7 cellular contexts compared by ENCODE assay signal in genomic region chrX:100635989-100636320, GRCh38. TPM values are rescaled to one million over a fixed set of nuclear protein-coding genes. Genes with fewer than 3 reads are reported as not detected.
A peak's percentile ranks its signal among the peaks of the same experiment; 100 is the strongest.
DNase-seq lines count a peak whose midpoint lies in the region; ATAC-seq, FAIRE-seq and TF ChIP-seq lines count a peak whose summit lies in the region.

No MANE protein-coding gene starts in this region.

- no peaks in the 10 kb centered on the region for H3K79me1 ChIP-seq in IMR-90 (ENCODE audit: low read depth in 1 of 2, low read length in 2 of 2)

- H2AFZ ChIP-seq in IMR-90 (replicated peaks; ENCODE audit: low read length, poor library complexity) (peak overlapping the region; percentile 91), keratinocyte (ENCODE audit: control insufficient read depth, low read length) (peak overlapping the region; percentile 87)

- no peak for FAIRE-seq in keratinocyte (lab: Jason Lieb, UNC)

- H3K4me3 ChIP-seq in IMR-90 (ENCODE audit: insufficient read depth, low read depth, low read length): peak overlapping the region; percentile 63
- peak overlapping the region; percentile 60 to 75 (median 66) for H3K4me3 ChIP-seq in keratinocyte (ENCODE audit: control insufficient read depth in 2 of 3, extremely low read depth in 1 of 3, insufficient read depth in 2 of 3, low read depth in 1 of 3, low read length in 3 of 3)
- peak overlapping the region; percentile 46 to 59 (median 55) for H3K4me3 ChIP-seq in stomach

- peak overlapping the region; percentile 58 for H3K14ac ChIP-seq in IMR-90 (replicated peaks; ENCODE audit: low read depth, low read length)

- H4K8ac ChIP-seq in IMR-90 (ENCODE audit: low read depth in 2 of 2, low read length in 2 of 2): peak overlapping the region in 1 of 2 experiments; percentile 24; a peak in 1 of 4 replicates

- intact Hi-C loops in IMR-90 (cut with micrococcal nuclease): no loop called here
- intact Hi-C loops in stomach (cut with DNase I; ENCODE audit: low total_unique reads): no loop called here

- H4K20me1 ChIP-seq in IMR-90 (ENCODE audit: insufficient read depth, low read length) (no peaks in the 10 kb centered on the region), keratinocyte (ENCODE audit: control insufficient read depth, extremely low read depth, insufficient read depth, low read length) (no peaks in the 10 kb centered on the region)

- H3K36me3 ChIP-seq in IMR-90 (ENCODE audit: control insufficient read depth, insufficient read depth, low read length): 0 out of 2 replicates have a peak, but pooled peaks cover 2% of the 10 kb centered on the region
- H3K36me3 ChIP-seq in keratinocyte (ENCODE audit: control insufficient read depth in 2 of 2, extremely low read depth in 1 of 2, insufficient read depth in 2 of 2, low read length in 2 of 2): peaks cover 0 to 4% of the 10 kb centered on the region in 2 experiments
- peaks cover 0 to 13% (median 7%) of the 10 kb centered on the region in 4 donors for H3K36me3 ChIP-seq in stomach

- 0 out of 2 replicates have a peak overlapping the region, but pooled peaks have one; percentile 36 for H3K23ac ChIP-seq in IMR-90 (ENCODE audit: low read depth, low read length)

- POLR2A ChIA-PET in IMR-90 (lab: Charles Lee; ENCODE audit: unreplicated experiment): interaction anchor here (1.5 to 1.8 kb wide), 2 partner anchors 14 to 21 kb away, joined by 4 to 12 read pairs; no protein-coding TSS in a partner anchor

- no peak overlapping the region for H3K18ac ChIP-seq in IMR-90 (ENCODE audit: low read depth, low read length)

- H3K4me1 ChIP-seq in IMR-90 (ENCODE audit: control insufficient read depth, insufficient read depth, low read length) (no peaks in the 10 kb centered on the region), keratinocyte (ENCODE audit: control insufficient read depth, extremely low read depth, insufficient read depth, low read length) (no peaks in the 10 kb centered on the region), stomach (peaks cover 0 to 9% (median 3%) of the 10 kb centered on the region in 4 donors)

- BruUV-seq in IMR-90 (replicated peaks; lab: Mats Ljungman, UMichigan): no TSS peak

- TF ChIP-seq RAD21 in IMR-90 (IDR thresholded peaks at IDR 0.05; ENCODE audit: low read length): no peak

- no peak overlapping the region for H2BK15ac ChIP-seq in IMR-90 (ENCODE audit: low read depth, low read length)

- TF ChIP-seq CTCF in IMR-90 (conservative IDR thresholded peaks at IDR 0.05; ENCODE audit: low read depth, low read length): no peak
- TF ChIP-seq CTCF in keratinocyte (optimal IDR thresholded peaks at IDR 0.05 in 1 of 3, IDR thresholded peaks at IDR 0.05 in 1 of 3, conservative IDR thresholded peaks at IDR 0.05 in 1 of 3; ENCODE audit: extremely low read depth in 1 of 3, insufficient read depth in 2 of 3, low read length in 3 of 3): no peak
- TF ChIP-seq CTCF in stomach (IDR thresholded peaks at IDR 0.05): no peak

- WGBS in IMR-90 (ENCODE audit: extremely low coverage in 2 of 2, insufficient read length in 1 of 2), 2 experiments: 45% methylated on average over 2 of the region's 8 CpGs; no CpG with 5 or more reads in 1 of the 2 experiments
- 9 to 37% (median 26%) methylated on average over 5 to 8 of the region's 8 CpGs for WGBS in stomach, 5 donors

- in situ Hi-C loops in IMR-90 (cut with MboI; ENCODE audit: low sequenced_read_pairs): no loop called here

- no peak overlapping the region for H2BK20ac ChIP-seq in IMR-90 (ENCODE audit: low read depth, low read length)

- H3K9me1 ChIP-seq in IMR-90 (ENCODE audit: insufficient read depth, low read length) (no peaks in the 10 kb centered on the region), keratinocyte (ENCODE audit: control insufficient read depth, extremely low read depth, insufficient read depth, low read length) (no peaks in the 10 kb centered on the region)

- CTCF ChIA-PET in IMR-90 (lab: Yijun Ruan, JAX): interaction anchor here (1.7 kb wide), 1 partner anchor 21 kb away, joined by 7 read pairs; no protein-coding TSS in a partner anchor

- H3K4ac ChIP-seq in IMR-90 (ENCODE audit: low read depth, low read length): peak overlapping the region; percentile 39

- dilution Hi-C loops in IMR-90 (cut with HindIII; ENCODE audit: low sequenced_read_pairs, unreplicated experiment) (no loop called here), keratinocyte (cut with MboI; ENCODE audit: extremely low pct_ligation_motif_present, low sequenced_read_pairs) (no loop called here)

- H4K91ac ChIP-seq in IMR-90 (ENCODE audit: insufficient read depth, low read depth, low read length): no peak overlapping the region

- H3K27me3 ChIP-seq in IMR-90 (ENCODE audit: control insufficient read depth, insufficient read depth, low read length) (no peaks in the 10 kb centered on the region; the same call in 1 of the 2 replicates), keratinocyte (ENCODE audit: control insufficient read depth, extremely low read depth, insufficient read depth, low read length) (no peaks in the 10 kb centered on the region), stomach (peaks cover 0 to 4% (median 0%) of the 10 kb centered on the region in 3 donors)

- H3K4me2 ChIP-seq in IMR-90 (ENCODE audit: low read depth, low read length): peak overlapping the region; percentile 81
- peak overlapping the region; percentile 62 for H3K4me2 ChIP-seq in keratinocyte (ENCODE audit: control insufficient read depth, extremely low read depth, insufficient read depth, low read depth, low read length)

- H3K27ac ChIP-seq in IMR-90 (ENCODE audit: insufficient read depth, low read length): peak overlapping the region; percentile 44
- peak overlapping the region; percentile 36 for H3K27ac ChIP-seq in keratinocyte (ENCODE audit: control insufficient read depth, insufficient read depth, low read length)
- H3K27ac ChIP-seq in stomach: peak overlapping the region; percentile 42 to 73 (median 65)

- TF ChIP-seq EP300 in stomach (IDR thresholded peaks at IDR 0.05): no peak

- 0 out of 2 replicates have a peak overlapping the region, but pooled peaks have one; percentile 3 for H3K56ac ChIP-seq in IMR-90 (ENCODE audit: extremely low read depth, insufficient read depth, low read length)

- no peak overlapping the region for H2BK5ac ChIP-seq in IMR-90 (ENCODE audit: low read depth, low read length, poor library complexity, severe bottlenecking)

- DNase-seq in IMR-90 (no peak), astrocyte of the hippocampus (ENCODE audit: low read depth, low spot score) (peak; percentile 26), keratinocyte (ENCODE audit: low read depth, low spot score) (no peak), stomach (no peak), DMS153 treated with DMSO at 0.1 percent for 48 hours (lab: John Stamatoyannopoulos, UW; ENCODE audit: unreplicated experiment) (no peak)

- H3K9ac ChIP-seq in IMR-90 (ENCODE audit: low read depth, low read length) (peak overlapping the region; percentile 68), keratinocyte (ENCODE audit: control insufficient read depth, extremely low read depth, insufficient read depth, low read length) (peak overlapping the region; percentile 78)

- no peaks in the 10 kb centered on the region for H3K79me2 ChIP-seq in keratinocyte (ENCODE audit: control insufficient read depth, insufficient read depth, low read length)

- no peak overlapping the region for H2AK5ac ChIP-seq in IMR-90 (ENCODE audit: low read depth, low read length)

- H3K9me3 ChIP-seq in IMR-90 (ENCODE audit: control insufficient read depth, insufficient read depth, low read length): no peaks in the 10 kb centered on the region
- H3K9me3 ChIP-seq in keratinocyte (ENCODE audit: control insufficient read depth, low read depth, low read length): no peaks in the 10 kb centered on the region
- no peaks in the 10 kb centered on the region for H3K9me3 ChIP-seq in stomach

- peak overlapping the region; percentile 9; the same call in 1 of the 2 replicates for H4K5ac ChIP-seq in IMR-90 (ENCODE audit: low read depth, low read length)

- TF ChIP-seq POLR2A in IMR-90 (IDR thresholded peaks at IDR 0.05; ENCODE audit: low read depth, low read length) (no peak), stomach (IDR thresholded peaks at IDR 0.05) (no peak)

- H2BK120ac ChIP-seq in IMR-90 (ENCODE audit: low read depth, low read length): no peak overlapping the region

- ATAC-seq in IMR-90 (ENCODE audit: low read depth) (no peak), HG02571 (IDR thresholded peaks at IDR 0.05; ENCODE audit: unreplicated experiment) (no peak), HG03025 (IDR thresholded peaks at IDR 0.05; ENCODE audit: low FRiP score, unreplicated experiment) (no peak)

- H2AK9ac ChIP-seq in IMR-90 (replicated peaks; ENCODE audit: low read depth, low read length, poor library complexity): no peak overlapping the region

RNA-seq across cellular contexts. Expression of gene TSPAN6, which starts 0.7 kb away (rescaled TPM):
- total RNA-seq in IMR-90 (2012; rRNA removed): 20.1 and 36.1 TPM in 2 replicates
- polyA plus RNA-seq in IMR-90 (2012; rRNA removed): 12.7 and 16.1 TPM in 2 replicates
- polyA plus RNA-seq in IMR-90 (2012; cell fraction: cytosol; rRNA removed): 4.9 and 5.0 TPM in 2 replicates
- 1.2 and 5.6 TPM in 2 replicates for polyA plus RNA-seq in IMR-90 (2012; cell fraction: nucleus; rRNA removed; ENCODE audit: low replicate concordance)
- 17.9 to 24.3 TPM (median 19.2 TPM) in 3 replicates for polyA plus RNA-seq in keratinocyte
- 10.2 TPM for polyA plus RNA-seq in keratinocyte (2011; ENCODE audit: low read depth)
- polyA plus RNA-seq in keratinocyte (2011; cell fraction: cytosol; rRNA removed): 13.5 and 23.2 TPM in 2 replicates
- polyA plus RNA-seq in keratinocyte (2011; cell fraction: nucleus; rRNA removed): 17.8 and 24.0 TPM in 2 replicates
- 14.5 and 16.9 TPM in 2 replicates for polyA plus RNA-seq in keratinocyte (2012; ENCODE audit: low replicate concordance)
- polyA minus RNA-seq in keratinocyte: 2.9 to 14.9 TPM (median 13.2 TPM) in 3 replicates
- polyA minus RNA-seq in keratinocyte (2011; cell fraction: cytosol; rRNA and poly(A)+ RNA removed): 10.6 TPM
- polyA minus RNA-seq in keratinocyte (2011; cell fraction: nucleus; rRNA and poly(A)+ RNA removed): 7.1 and 12.2 TPM in 2 replicates
- total RNA-seq in stomach: 10 to 100 TPM in 4 of 5 donors, not detected in 1; 12.5 to 57.1 (median 24.6) TPM
- 10 to 100 TPM in 2 of 3 donors, 1 to 10 TPM in 1; 9.5 to 19.8 (median 13.5) TPM for polyA plus RNA-seq in stomach

RNA-seq across cellular contexts. Expression of gene SRPX2, which starts 8.0 kb away (rescaled TPM):
- 14.4 and 20.6 TPM in 2 replicates for total RNA-seq in IMR-90 (2012; rRNA removed)
- 43.1 and 45.0 TPM in 2 replicates for polyA plus RNA-seq in IMR-90 (2012; rRNA removed)
- 43.5 and 50.6 TPM in 2 replicates for polyA plus RNA-seq in IMR-90 (2012; cell fraction: cytosol; rRNA removed)
- polyA plus RNA-seq in IMR-90 (2012; cell fraction: nucleus; rRNA removed; ENCODE audit: low replicate concordance): 70.2 and 72.3 TPM in 2 replicates
- 3.9 to 6.1 TPM (median 4.0 TPM) in 3 replicates for polyA plus RNA-seq in keratinocyte
- polyA plus RNA-seq in keratinocyte (2011; ENCODE audit: low read depth): 1.6 TPM
- 1.3 and 1.4 TPM in 2 replicates for polyA plus RNA-seq in keratinocyte (2011; cell fraction: cytosol; rRNA removed)
- polyA plus RNA-seq in keratinocyte (2011; cell fraction: nucleus; rRNA removed): 6.4 and 8.4 TPM in 2 replicates
- 0.25 and 2.6 TPM in 2 replicates for polyA plus RNA-seq in keratinocyte (2012; ENCODE audit: low replicate concordance)
- polyA minus RNA-seq in keratinocyte: 4.0 to 7.0 TPM (median 5.1 TPM) in 3 replicates
- polyA minus RNA-seq in keratinocyte (2011; cell fraction: cytosol; rRNA and poly(A)+ RNA removed): 2.5 TPM
- polyA minus RNA-seq in keratinocyte (2011; cell fraction: nucleus; rRNA and poly(A)+ RNA removed): 3.5 and 6.4 TPM in 2 replicates
- total RNA-seq in stomach: 10 to 100 TPM in 2 of 5 donors, 1 to 10 TPM in 3; 4.9 to 28.0 (median 8.9) TPM
- polyA plus RNA-seq in stomach: 10 to 100 TPM in 1 of 3 donors, 1 to 10 TPM in 2; 2.6 to 16.7 (median 6.2) TPM

RNA-seq across cellular contexts. Expression of gene TNMD, which starts 51.2 kb away (rescaled TPM):
- total RNA-seq in IMR-90 (2012; rRNA removed) (not detected in 2 replicates), stomach (1 to 10 TPM in 1 of 5 donors, not detected in 4; 2.4 TPM)
- polyA plus RNA-seq in IMR-90 (2012; rRNA removed) (not detected in 2 replicates), keratinocyte (not detected in 3 replicates), stomach (1 to 10 TPM in 1 of 3 donors, not detected in 2; 2.3 TPM)
- not detected in 2 replicates for polyA plus RNA-seq in IMR-90 (2012; cell fraction: cytosol; rRNA removed)
- polyA plus RNA-seq in IMR-90 (2012; cell fraction: nucleus; rRNA removed; ENCODE audit: low replicate concordance): not detected in 2 replicates
- polyA plus RNA-seq in keratinocyte (2011; ENCODE audit: low read depth): not detected
- polyA plus RNA-seq in keratinocyte (2011; cell fraction: cytosol; rRNA removed): not detected in 2 replicates
- polyA plus RNA-seq in keratinocyte (2011; cell fraction: nucleus; rRNA removed): not detected in 2 replicates
- not detected in 2 replicates for polyA plus RNA-seq in keratinocyte (2012; ENCODE audit: low replicate concordance)
- polyA minus RNA-seq in keratinocyte: not detected in 3 replicates
- polyA minus RNA-seq in keratinocyte (2011; cell fraction: cytosol; rRNA and poly(A)+ RNA removed): not detected
- polyA minus RNA-seq in keratinocyte (2011; cell fraction: nucleus; rRNA and poly(A)+ RNA removed): not detected in 2 replicates
